In genomic region chr2:165239826-165240618, GRCh38 we compare ENCODE assay signal across 18 cellular contexts. TPM values are rescaled to one million over a fixed set of nuclear protein-coding genes. Genes with fewer than 3 reads are reported as not detected.
DNase-seq lines count a peak whose midpoint lies in the region; TF ChIP-seq lines count a peak whose summit lies in the region.
"Had no signal": no experiment of that assay in that cellular context is flagged by ENCODE, and none has a peak within 500 bp of the region (broad histone marks: within the 10 kb centered on the region; RNA-seq: fewer than 3 reads in every experiment).

No MANE protein-coding gene starts in this region.

- no peaks in the 10 kb centered on the region for H3K4me1 Mint-ChIP-seq in progenitor cell of endocrine pancreas (ENCODE audit: low read depth)
- H3K4me1 Mint-ChIP-seq: activated B cell treated with CpG ODN at 0.5 μM for 24 hours, natural killer cell had no signal

- H3K27ac Mint-ChIP-seq in progenitor cell of endocrine pancreas: no peak overlapping the region
- H3K27ac Mint-ChIP-seq: activated B cell treated with CpG ODN at 0.5 μM for 24 hours; activated naive CD4-positive, alpha-beta T cell treated with anti-CD3 and anti-CD28 coated beads for 36 hours; effector memory CD8-positive, alpha-beta T cell; natural killer cell; type B pancreatic cell had no signal

- TF ChIP-seq CTCF in progenitor cell of endocrine pancreas (IDR thresholded peaks at IDR 0.05; ENCODE audit: unreplicated experiment): no peak

- no peaks in the 10 kb centered on the region for H3K36me3 Mint-ChIP-seq in progenitor cell of endocrine pancreas (ENCODE audit: insufficient read depth)
- H3K36me3 Mint-ChIP-seq: natural killer cell, type B pancreatic cell had no signal

- DNase-seq in NCI-H748 (lab: John Stamatoyannopoulos, UW; ENCODE audit: unreplicated experiment) (peak; percentile 67), NCI-H748 treated with DMSO at 0.1 percent for 48 hours (lab: John Stamatoyannopoulos, UW) (no peak), NCI-H2227 (lab: John Stamatoyannopoulos, UW; ENCODE audit: unreplicated experiment) (peak; percentile 63), cerebellum (ENCODE audit: low spot score) (peak; percentile 29), superior temporal gyrus (ENCODE audit: extremely low spot score) (peak; percentile 62), progenitor cell of endocrine pancreas (ENCODE audit: low spot score, unreplicated experiment) (no peak)
- DNase-seq in central memory CD4-positive, alpha-beta T cell: no peak
- DNase-seq in activated CD4-positive, alpha-beta T cell treated with anti-CD3 and anti-CD28 coated beads for 4 hours: no peak
- DNase-seq: activated B cell treated with CpG ODN at 0.5 μM for 24 hours; activated naive CD4-positive, alpha-beta T cell treated with anti-CD3 and anti-CD28 coated beads for 36 hours; effector memory CD8-positive, alpha-beta T cell; heart left ventricle; lower lobe of right lung; natural killer cell; Peyer's patch; stimulated activated CD4-positive, alpha-beta T cell treated with anti-CD3 and anti-CD28 coated beads, Interleukin-2, amount 100 ng/mL, for 24 hours had no signal

- H3K9me3 Mint-ChIP-seq in progenitor cell of endocrine pancreas (ENCODE audit: low read depth): no peaks in the 10 kb centered on the region
- H3K9me3 Mint-ChIP-seq: activated B cell treated with CpG ODN at 0.5 μM for 24 hours; activated naive CD4-positive, alpha-beta T cell treated with anti-CD3 and anti-CD28 coated beads for 36 hours; type B pancreatic cell had no signal

- no peak overlapping the region for H3K4me3 Mint-ChIP-seq in progenitor cell of endocrine pancreas (ENCODE audit: low read depth)
- H3K4me3 Mint-ChIP-seq: activated B cell treated with CpG ODN at 0.5 μM for 24 hours; activated naive CD4-positive, alpha-beta T cell treated with anti-CD3 and anti-CD28 coated beads for 36 hours; effector memory CD8-positive, alpha-beta T cell; natural killer cell; type B pancreatic cell had no signal

- H3K27me3 Mint-ChIP-seq in progenitor cell of endocrine pancreas: peaks cover 8% of the 10 kb centered on the region
- H3K27me3 Mint-ChIP-seq: effector memory CD8-positive, alpha-beta T cell; type B pancreatic cell had no signal

RNA-seq across cellular contexts. Expression of gene SCN2A, which starts 0.8 kb away (rescaled TPM):
- total RNA-seq in cerebellum (117 TPM), progenitor cell of endocrine pancreas (0.86 and 1.0 TPM in 2 replicates)

RNA-seq across cellular contexts. Expression of gene SCN3A, which starts 36.2 kb away (rescaled TPM):
- 139 TPM for total RNA-seq in cerebellum
- total RNA-seq in progenitor cell of endocrine pancreas: 4.7 and 5.3 TPM in 2 replicates
- total RNA-seq: fibroblast of villous mesenchyme had no signal

Comparison
In these comparisons a context has a peak if more than half of its experiments do, and no peak if none do; other contexts are left out.
1. DNase-seq: peak in NCI-H748 (single experiment), NCI-H2227 (single experiment), cerebellum (single experiment) and superior temporal gyrus (single experiment); none in NCI-H748 treated with DMSO at 0.1 percent for 48 hours (single experiment), central memory CD4-positive, alpha-beta T cell (single experiment), progenitor cell of endocrine pancreas (single experiment) and activated CD4-positive, alpha-beta T cell treated with anti-CD3 and anti-CD28 coated beads for 4 hours (0 of 2).
2. RNA of gene SCN2A, which starts 0.8 kb away (total RNA-seq): 117 TPM in cerebellum (single experiment); 0.86 to 1.0 TPM in progenitor cell of endocrine pancreas; every median in the first group is over 10 times any median in the second.
3. RNA of gene SCN3A, which starts 36.2 kb away (total RNA-seq): 139 TPM in cerebellum (single experiment); 4.7 to 5.3 TPM in progenitor cell of endocrine pancreas; every median in the first group is over 10 times any median in the second.